Comparison of ENCODE assay signal across 1 cellular context in the genomic region with DNA sequence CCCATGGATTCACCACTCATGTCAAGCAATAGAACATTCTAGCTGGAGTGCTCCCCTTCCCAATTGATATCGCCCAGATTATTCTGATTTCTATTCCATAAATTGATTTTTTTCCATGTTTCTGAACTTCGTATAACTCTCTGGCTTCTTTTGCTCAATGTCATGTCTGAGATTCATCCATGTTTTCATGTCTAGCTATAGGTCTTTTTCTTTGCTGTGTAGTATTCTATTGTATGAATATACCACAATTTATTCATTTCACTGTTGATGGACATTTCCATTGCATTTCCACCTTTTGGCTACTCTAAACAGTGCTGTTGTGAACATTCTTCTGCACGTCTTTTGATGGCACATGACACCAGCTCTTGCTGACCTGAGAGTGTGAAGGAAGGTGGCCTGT.
TF ChIP-seq lines count a peak whose summit lies in the region.

No MANE protein-coding gene starts in this region.

TF ChIP-seq in HEK293, 187 proteins besides CTCF, POLR2A, EP300 and RAD21 (continued from another document):
- TF ChIP-seq, protein P1, sequence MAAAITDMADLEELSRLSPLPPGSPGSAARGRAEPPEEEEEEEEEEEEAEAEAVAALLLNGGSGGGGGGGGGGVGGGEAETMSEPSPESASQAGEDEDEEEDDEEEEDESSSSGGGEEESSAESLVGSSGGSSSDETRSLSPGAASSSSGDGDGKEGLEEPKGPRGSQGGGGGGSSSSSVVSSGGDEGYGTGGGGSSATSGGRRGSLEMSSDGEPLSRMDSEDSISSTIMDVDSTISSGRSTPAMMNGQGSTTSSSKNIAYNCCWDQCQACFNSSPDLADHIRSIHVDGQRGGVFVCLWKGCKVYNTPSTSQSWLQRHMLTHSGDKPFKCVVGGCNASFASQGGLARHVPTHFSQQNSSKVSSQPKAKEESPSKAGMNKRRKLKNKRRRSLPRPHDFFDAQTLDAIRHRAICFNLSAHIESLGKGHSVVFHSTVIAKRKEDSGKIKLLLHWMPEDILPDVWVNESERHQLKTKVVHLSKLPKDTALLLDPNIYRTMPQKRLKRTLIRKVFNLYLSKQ (tag by site-specific recombination; IDR thresholded peaks at IDR 0.05; ENCODE audit: borderline replicate concordance), result no peak
- TF ChIP-seq ZNF558 (tag by site-specific recombination; IDR thresholded peaks at IDR 0.05), result no peak
- TF ChIP-seq, protein P2, sequence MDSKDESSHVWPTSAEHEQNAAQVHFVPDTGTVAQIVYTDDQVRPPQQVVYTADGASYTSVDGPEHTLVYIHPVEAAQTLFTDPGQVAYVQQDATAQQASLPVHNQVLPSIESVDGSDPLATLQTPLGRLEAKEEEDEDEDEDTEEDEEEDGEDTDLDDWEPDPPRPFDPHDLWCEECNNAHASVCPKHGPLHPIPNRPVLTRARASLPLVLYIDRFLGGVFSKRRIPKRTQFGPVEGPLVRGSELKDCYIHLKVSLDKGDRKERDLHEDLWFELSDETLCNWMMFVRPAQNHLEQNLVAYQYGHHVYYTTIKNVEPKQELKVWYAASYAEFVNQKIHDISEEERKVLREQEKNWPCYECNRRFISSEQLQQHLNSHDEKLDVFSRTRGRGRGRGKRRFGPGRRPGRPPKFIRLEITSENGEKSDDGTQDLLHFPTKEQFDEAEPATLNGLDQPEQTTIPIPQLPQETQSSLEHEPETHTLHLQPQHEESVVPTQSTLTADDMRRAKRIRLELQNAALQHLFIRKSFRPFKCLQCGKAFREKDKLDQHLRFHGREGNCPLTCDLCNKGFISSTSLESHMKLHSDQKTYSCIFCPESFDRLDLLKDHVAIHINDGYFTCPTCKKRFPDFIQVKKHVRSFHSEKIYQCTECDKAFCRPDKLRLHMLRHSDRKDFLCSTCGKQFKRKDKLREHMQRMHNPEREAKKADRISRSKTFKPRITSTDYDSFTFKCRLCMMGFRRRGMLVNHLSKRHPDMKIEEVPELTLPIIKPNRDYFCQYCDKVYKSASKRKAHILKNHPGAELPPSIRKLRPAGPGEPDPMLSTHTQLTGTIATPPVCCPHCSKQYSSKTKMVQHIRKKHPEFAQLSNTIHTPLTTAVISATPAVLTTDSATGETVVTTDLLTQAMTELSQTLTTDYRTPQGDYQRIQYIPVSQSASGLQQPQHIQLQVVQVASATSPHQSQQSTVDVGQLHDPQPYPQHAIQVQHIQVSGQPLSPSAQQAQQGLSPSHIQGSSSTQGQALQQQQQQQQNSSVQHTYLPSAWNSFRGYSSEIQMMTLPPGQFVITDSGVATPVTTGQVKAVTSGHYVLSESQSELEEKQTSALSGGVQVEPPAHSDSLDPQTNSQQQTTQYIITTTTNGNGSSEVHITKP (tag by site-specific recombination; IDR thresholded peaks at IDR 0.05), result no peak
